11 cellular contexts compared by ENCODE assay signal in the genomic region with DNA sequence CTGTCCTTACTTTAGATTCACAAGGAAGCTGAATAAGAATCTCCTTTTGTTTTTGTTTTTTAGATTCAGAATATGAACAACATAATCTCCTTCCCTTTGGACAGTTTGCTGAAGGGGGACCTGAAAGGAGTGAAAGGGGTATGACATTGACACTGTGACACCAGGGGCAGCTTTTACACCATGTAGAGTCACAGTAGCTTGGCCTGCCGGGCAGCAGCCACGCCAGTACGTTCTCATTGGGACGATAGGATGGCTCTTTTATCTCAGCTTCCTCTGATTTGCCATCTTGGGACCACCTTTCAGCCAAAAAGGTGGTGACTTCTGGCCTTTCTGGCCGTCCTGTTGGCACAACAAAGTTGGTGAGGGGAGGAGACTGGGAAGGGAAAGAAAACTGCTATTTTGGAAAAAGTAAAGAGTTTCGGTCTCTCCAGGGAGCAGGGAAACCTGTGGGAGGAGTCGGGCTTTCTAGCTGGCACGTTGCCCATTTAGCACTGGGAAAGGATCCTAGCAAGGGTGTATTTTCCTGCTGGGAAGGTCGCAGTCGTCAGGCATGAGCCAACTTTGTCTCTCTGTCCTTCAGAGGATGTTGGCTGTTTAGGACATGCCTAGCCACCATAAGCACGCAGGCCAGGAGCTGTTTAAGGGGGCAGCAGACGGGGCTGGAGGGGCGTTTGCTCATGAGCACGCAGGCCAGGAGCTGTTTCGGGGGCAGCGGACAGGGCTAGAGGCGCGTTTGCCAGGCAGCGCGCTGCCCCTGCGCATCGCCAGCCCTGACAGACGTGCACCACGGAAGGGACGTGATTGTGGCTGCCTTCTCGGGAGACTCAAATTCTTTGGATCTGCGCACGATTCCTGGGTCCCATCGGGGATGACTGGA.
A peak's percentile ranks its signal among the peaks of the same experiment; 100 is the strongest.
DNase-seq lines count a peak whose midpoint lies in the region; ATAC-seq, FAIRE-seq and TF ChIP-seq lines count a peak whose summit lies in the region.
"Had no signal": no experiment of that assay in that cellular context is flagged by ENCODE, and none has a peak within 500 bp of the region (broad histone marks: within the 10 kb centered on the region; RNA-seq: fewer than 3 reads in every experiment).

No MANE protein-coding gene starts in this region.

- peak; percentile 46 for DNase-seq in NCI-H2171 treated with DMSO at 0.1 percent for 48 hours (lab: John Stamatoyannopoulos, UW)
- peak; percentile 38 to 70 for DNase-seq in cardiac fibroblast (ENCODE audit: low read depth in 2 of 2)
- DNase-seq in kidney, result peak; percentile 86
- peak; percentile 64 for DNase-seq in small intestine
- DNase-seq in hippocampal formation (lab: John Stamatoyannopoulos, UW), result no peak
- no peak for DNase-seq in osteoblast (ENCODE audit: insufficient read length, low spot score, missing footprints)
- DNase-seq in H4 (ENCODE audit: low spot score), result no peak
- DNase-seq: activated CD8-positive, alpha-beta T cell treated with anti-CD3 and anti-CD28 coated beads for 36 hours; NCI-H1092 had no signal

- H3K9me3 ChIP-seq in kidney (ENCODE audit: control insufficient read depth in 1 of 2, low read length in 2 of 2) (no peaks in the 10 kb centered on the region), small intestine (ENCODE audit: control insufficient read depth, low read depth) (no peaks in the 10 kb centered on the region), osteoblast (ENCODE audit: low read depth, low read length) (no peaks in the 10 kb centered on the region)

- H3K27me3 ChIP-seq in small intestine (ENCODE audit: control insufficient read depth in 2 of 2, insufficient read depth in 2 of 2, low read length in 2 of 2), result no peaks in the 10 kb centered on the region
- no peaks in the 10 kb centered on the region for H3K27me3 ChIP-seq in osteoblast (ENCODE audit: insufficient read depth, low read length)
- H3K27me3 ChIP-seq: hepatocyte had no signal

- H3K79me2 ChIP-seq in osteoblast (ENCODE audit: insufficient read depth, low read length), result peaks cover 91% of the 10 kb centered on the region

- TF ChIP-seq CTCF in cardiac fibroblast (IDR thresholded peaks at IDR 0.05; ENCODE audit: low read depth, low read length) (no peak), kidney (IDR thresholded peaks at IDR 0.05; ENCODE audit: borderline replicate concordance, extremely low read depth, insufficient read depth) (no peak), osteoblast (IDR thresholded peaks at IDR 0.05; ENCODE audit: extremely low read depth, low read depth, low read length) (no peak)

- WGBS in small intestine, 3 donors, result 60 to 69% (median 68%) methylated on average over 29 of the region's 29 CpGs

- intact Hi-C loops in kidney (cut with DNase I), result no loop called here

- no peak overlapping the region for H2AFZ ChIP-seq in osteoblast (ENCODE audit: low read length)
- H2AFZ ChIP-seq: hepatocyte had no signal

- H3K4me3 ChIP-seq in cardiac fibroblast (replicated peaks in 1 of 2; ENCODE audit: low read depth in 2 of 2, low read length in 2 of 2), result no peak overlapping the region
- peak overlapping the region; percentile 3 to 45 for H3K4me3 ChIP-seq in kidney (ENCODE audit: low read length in 2 of 2)
- no peak overlapping the region for H3K4me3 ChIP-seq in small intestine (ENCODE audit: low read depth in 1 of 2, low read length in 2 of 2)
- H3K4me3 ChIP-seq in osteoblast (ENCODE audit: insufficient read depth, low read length), result no peak overlapping the region
- H3K4me3 ChIP-seq: hepatocyte had no signal

- H3K27ac ChIP-seq in kidney (ENCODE audit: low read depth in 2 of 2, low read length in 2 of 2), result peak overlapping the region; percentile 90
- peak overlapping the region in 1 of 2 donors; percentile 55 for H3K27ac ChIP-seq in small intestine (ENCODE audit: low read depth in 1 of 2, low read length in 1 of 2)
- H3K27ac ChIP-seq in osteoblast (ENCODE audit: low read depth, low read length), result no peak overlapping the region
- H3K27ac ChIP-seq: hepatocyte had no signal

- no peaks in the 10 kb centered on the region for H4K20me1 ChIP-seq in osteoblast (ENCODE audit: insufficient read depth, low read length)

- H3K4me2 ChIP-seq in osteoblast (ENCODE audit: insufficient read depth, low read length), result no peak overlapping the region
- H3K4me2 ChIP-seq: hepatocyte had no signal

- H3K9ac ChIP-seq in kidney (ENCODE audit: low read length in 2 of 2), result peak overlapping the region in 1 of 2 donors; percentile 79

- H3K36me3 ChIP-seq in kidney (ENCODE audit: control insufficient read depth in 1 of 2, insufficient read depth in 2 of 2, low read length in 2 of 2) (peaks cover 7 to 11% of the 10 kb centered on the region in 2 donors), small intestine (ENCODE audit: control insufficient read depth in 2 of 2, insufficient read depth in 2 of 2, low read length in 2 of 2) (no peaks in the 10 kb centered on the region), osteoblast (ENCODE audit: insufficient read depth, low read length) (peaks cover 29% of the 10 kb centered on the region)

- H3K4me1 ChIP-seq in kidney (ENCODE audit: control insufficient read depth in 1 of 2, insufficient read depth in 1 of 2, low read depth in 1 of 2, low read length in 2 of 2) (peaks cover 18 to 27% of the 10 kb centered on the region in 2 donors), small intestine (ENCODE audit: control insufficient read depth in 2 of 2, insufficient read depth in 1 of 2, low read depth in 1 of 2, low read length in 1 of 2) (no peaks in the 10 kb centered on the region), osteoblast (ENCODE audit: insufficient read depth, low read length) (no peaks in the 10 kb centered on the region)

- FAIRE-seq in kidney (lab: Jason Lieb, UNC), result no peak
- FAIRE-seq in small intestine (lab: Jason Lieb, UNC), result no peak

- no peak for ATAC-seq in GM18498 (IDR thresholded peaks at IDR 0.05; ENCODE audit: unreplicated experiment)
- ATAC-seq: activated CD8-positive, alpha-beta T cell treated with anti-CD3 and anti-CD28 coated beads for 36 hours had no signal

Comparison
In these comparisons a context has a peak if more than half of its experiments do, and no peak if none do; other contexts are left out.
1. DNase-seq: peak in NCI-H2171 treated with DMSO at 0.1 percent for 48 hours (single experiment), cardiac fibroblast (2 of 2), kidney (single experiment) and small intestine (single experiment); none in hippocampal formation (0 of 2), osteoblast (single experiment) and H4 (single experiment).
2. H3K4me3 ChIP-seq: peak in kidney (2 of 2); none in cardiac fibroblast (0 of 2), small intestine (0 of 2) and osteoblast (single experiment).